9 cellular contexts compared by ENCODE assay signal in the genomic region with DNA sequence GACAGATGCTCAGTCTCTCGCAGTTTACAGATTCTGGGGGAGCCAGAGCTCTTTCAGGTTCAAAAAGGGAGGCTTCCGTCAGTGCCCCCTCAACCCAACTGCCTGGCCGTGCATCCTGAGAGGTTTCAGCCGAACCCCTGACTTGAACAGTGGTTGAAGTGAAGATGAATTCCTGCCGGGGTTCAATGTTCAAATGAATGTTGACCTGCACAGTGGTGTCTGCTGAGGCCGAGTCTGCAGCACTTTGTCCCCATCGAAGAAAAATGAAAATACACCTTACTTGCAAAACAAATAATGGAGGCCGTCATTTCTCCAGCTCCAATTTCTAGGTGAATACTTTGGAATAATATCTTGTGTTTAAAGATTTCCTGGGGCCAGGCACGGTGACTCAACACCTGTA. TPM values are rescaled to one million over a fixed set of nuclear protein-coding genes. Genes with fewer than 3 reads are reported as not detected.
"Had no signal": no experiment of that assay in that cellular context is flagged by ENCODE, and none has a peak within 500 bp of the region (broad histone marks: within the 10 kb centered on the region; RNA-seq: fewer than 3 reads in every experiment).

No MANE protein-coding gene starts in this region.

- H3K4me3 ChIP-seq: GM23338 had no signal

- H3K4me3 Mint-ChIP-seq: GM23338, H9, IgD-negative memory B cell had no signal

- H3K4me1 Mint-ChIP-seq: IgD-negative memory B cell had no signal

- H3K9me3 Mint-ChIP-seq: GM23338, H9, IgD-negative memory B cell had no signal

- DNase-seq: H9, HCEC 1CT, KBM-7 had no signal

- H2AFZ ChIP-seq: GM23338 had no signal

- H3K4me2 ChIP-seq: GM23338 had no signal

- ATAC-seq: GM23338 had no signal

- H3K27ac Mint-ChIP-seq: GM23338, IgD-negative memory B cell had no signal

- H3K36me3 Mint-ChIP-seq: IgD-negative memory B cell had no signal

- FAIRE-seq: H1, H54, HTR-8/SVneo had no signal

RNA-seq across cellular contexts. Expression of a gene that starts 33.7 kb away (rescaled TPM):
- total RNA-seq: HT-29 had no signal
